1 cellular context compared by ENCODE assay signal in the genomic region with DNA sequence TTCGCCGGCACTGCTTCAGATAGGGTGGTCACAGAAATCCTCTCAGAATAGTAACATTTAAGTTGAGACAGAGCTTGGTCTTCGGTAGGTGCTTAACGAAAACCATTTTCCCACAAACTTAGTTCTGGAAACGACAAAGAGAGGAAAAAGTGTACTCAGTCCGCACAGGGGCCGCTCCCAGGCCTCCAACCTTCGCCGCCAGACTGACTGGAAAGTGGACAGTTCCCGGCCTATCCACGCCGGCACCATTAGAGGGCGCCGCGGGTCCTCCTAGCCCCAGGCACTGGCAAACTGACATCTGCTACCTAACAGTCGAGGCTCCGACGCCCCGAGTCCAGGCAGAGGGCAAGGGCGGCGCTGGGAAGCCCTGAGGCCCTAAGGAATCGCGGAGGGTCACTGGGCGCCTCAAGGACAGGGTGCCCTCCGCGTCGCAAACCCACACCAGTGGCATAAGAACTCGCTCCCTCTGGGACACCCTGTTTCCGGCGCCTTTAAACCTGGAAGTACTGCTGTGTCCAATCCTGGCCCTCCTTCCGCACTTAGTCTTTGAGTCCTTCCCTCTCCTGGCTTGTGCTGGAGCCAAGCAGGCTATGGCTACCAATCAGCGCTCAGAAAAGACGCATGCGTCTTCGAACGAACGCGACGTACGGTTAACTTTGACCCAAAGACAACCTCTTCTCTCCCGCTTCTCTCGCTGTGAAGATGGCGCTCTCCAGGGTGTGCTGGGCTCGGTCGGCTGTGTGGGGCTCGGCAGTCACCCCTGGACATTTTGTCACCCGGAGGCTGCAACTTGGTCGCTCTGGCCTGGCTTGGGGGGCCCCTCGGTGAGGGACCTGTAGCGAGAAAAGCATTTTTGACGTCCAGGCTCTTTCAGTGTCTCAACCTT.
TF ChIP-seq lines count a peak whose summit lies in the region.

LETMD1 (plus strand) TSS at position 673 of the 886 bp plus-strand sequence; CDS start at position 703, 30 bp downstream.

TF ChIP-seq in K562, 482 proteins besides CTCF, POLR2A, EP300 and RAD21 (continued from another document and continues in another):
- TF ChIP-seq ZNF23 (CRISPR knock-in tag; IDR thresholded peaks at IDR 0.05) (no peak), RNF219 (CRISPR knock-in tag; IDR thresholded peaks at IDR 0.05) (0 out of 2 replicates have a peak, but pooled peaks have one; percentile 30), SMARCA5 (IDR thresholded peaks at IDR 0.05) (no peak), ZBED1 (IDR thresholded peaks at IDR 0.05) (no peak), ZNF778 (CRISPR knock-in tag; IDR thresholded peaks at IDR 0.05) (no peak), NFYB (IDR thresholded peaks at IDR 0.05; ENCODE audit: extremely low read depth, insufficient read length) (peak; percentile 74), DPF2 (IDR thresholded peaks at IDR 0.05) (peak; percentile 1; the same call in 1 of the 2 replicates), SRSF7 (optimal IDR thresholded peaks at IDR 0.05; ENCODE audit: low read depth, low read length) (no peak), HNRNPL (IDR thresholded peaks at IDR 0.05; ENCODE audit: low read depth, low read length) (no peak), ZNF354B (CRISPR knock-in tag; IDR thresholded peaks at IDR 0.05) (no peak), ZBTB26 (CRISPR knock-in tag; IDR thresholded peaks at IDR 0.05) (no peak), ELF1 (tag; IDR thresholded peaks at IDR 0.05) (peak; percentile 93), STAT5A (IDR thresholded peaks at IDR 0.05; ENCODE audit: borderline replicate concordance, low read length) (no peak), ESRRA (IDR thresholded peaks at IDR 0.05; ENCODE audit: borderline replicate concordance, low read depth) (peak; percentile 91), RHOXF2B (CRISPR knock-in tag; conservative IDR thresholded peaks at IDR 0.05) (no peak), VEZF1 (CRISPR knock-in tag; IDR thresholded peaks at IDR 0.05) (peak; percentile 45), ILF3 (IDR thresholded peaks at IDR 0.05; ENCODE audit: borderline replicate concordance) (no peak), PCBP1 (IDR thresholded peaks at IDR 0.05; ENCODE audit: low read depth, low read length, poor library complexity, severe bottlenecking) (no peak), ZFPM2 (CRISPR knock-in tag; IDR thresholded peaks at IDR 0.05) (no peak), ZC3H8 (IDR thresholded peaks at IDR 0.05) (no peak), MCM2 (IDR thresholded peaks at IDR 0.05; ENCODE audit: low read depth) (no peak), TCF7L2 (IDR thresholded peaks at IDR 0.05; ENCODE audit: low read depth, low read length) (no peak), ZNF124 (CRISPR knock-in tag; IDR thresholded peaks at IDR 0.05) (no peak), GTF2A2 (tag; IDR thresholded peaks at IDR 0.05) (no peak), TARDBP (IDR thresholded peaks at IDR 0.05) (0 out of 2 replicates have a peak, but pooled peaks have one; percentile 54), CHD4 (IDR thresholded peaks at IDR 0.05; ENCODE audit: insufficient read depth, insufficient replicate concordance, low read depth, low read length, poor library complexity, severe bottlenecking) (no peak), NRF1 (conservative IDR thresholded peaks at IDR 0.05 in 1 of 2, IDR thresholded peaks at IDR 0.05 in 1 of 2) (peak; percentile 83 to 87), ARID4B (CRISPR knock-in tag; IDR thresholded peaks at IDR 0.05) (peak; percentile 85), KHSRP (IDR thresholded peaks at IDR 0.05) (no peak)
- TF ChIP-seq, protein P1, sequence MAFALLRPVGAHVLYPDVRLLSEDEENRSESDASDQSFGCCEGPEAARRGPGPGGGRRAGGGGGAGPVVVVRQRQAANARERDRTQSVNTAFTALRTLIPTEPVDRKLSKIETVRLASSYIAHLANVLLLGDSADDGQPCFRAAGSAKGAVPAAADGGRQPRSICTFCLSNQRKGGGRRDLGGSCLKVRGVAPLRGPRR (CRISPR knock-in tag; IDR thresholded peaks at IDR 0.05) = no peak
- TF ChIP-seq, protein P2, sequence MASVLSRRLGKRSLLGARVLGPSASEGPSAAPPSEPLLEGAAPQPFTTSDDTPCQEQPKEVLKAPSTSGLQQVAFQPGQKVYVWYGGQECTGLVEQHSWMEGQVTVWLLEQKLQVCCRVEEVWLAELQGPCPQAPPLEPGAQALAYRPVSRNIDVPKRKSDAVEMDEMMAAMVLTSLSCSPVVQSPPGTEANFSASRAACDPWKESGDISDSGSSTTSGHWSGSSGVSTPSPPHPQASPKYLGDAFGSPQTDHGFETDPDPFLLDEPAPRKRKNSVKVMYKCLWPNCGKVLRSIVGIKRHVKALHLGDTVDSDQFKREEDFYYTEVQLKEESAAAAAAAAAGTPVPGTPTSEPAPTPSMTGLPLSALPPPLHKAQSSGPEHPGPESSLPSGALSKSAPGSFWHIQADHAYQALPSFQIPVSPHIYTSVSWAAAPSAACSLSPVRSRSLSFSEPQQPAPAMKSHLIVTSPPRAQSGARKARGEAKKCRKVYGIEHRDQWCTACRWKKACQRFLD (CRISPR knock-in tag; IDR thresholded peaks at IDR 0.05) = peak; percentile 85
- TF ChIP-seq, protein P3, sequence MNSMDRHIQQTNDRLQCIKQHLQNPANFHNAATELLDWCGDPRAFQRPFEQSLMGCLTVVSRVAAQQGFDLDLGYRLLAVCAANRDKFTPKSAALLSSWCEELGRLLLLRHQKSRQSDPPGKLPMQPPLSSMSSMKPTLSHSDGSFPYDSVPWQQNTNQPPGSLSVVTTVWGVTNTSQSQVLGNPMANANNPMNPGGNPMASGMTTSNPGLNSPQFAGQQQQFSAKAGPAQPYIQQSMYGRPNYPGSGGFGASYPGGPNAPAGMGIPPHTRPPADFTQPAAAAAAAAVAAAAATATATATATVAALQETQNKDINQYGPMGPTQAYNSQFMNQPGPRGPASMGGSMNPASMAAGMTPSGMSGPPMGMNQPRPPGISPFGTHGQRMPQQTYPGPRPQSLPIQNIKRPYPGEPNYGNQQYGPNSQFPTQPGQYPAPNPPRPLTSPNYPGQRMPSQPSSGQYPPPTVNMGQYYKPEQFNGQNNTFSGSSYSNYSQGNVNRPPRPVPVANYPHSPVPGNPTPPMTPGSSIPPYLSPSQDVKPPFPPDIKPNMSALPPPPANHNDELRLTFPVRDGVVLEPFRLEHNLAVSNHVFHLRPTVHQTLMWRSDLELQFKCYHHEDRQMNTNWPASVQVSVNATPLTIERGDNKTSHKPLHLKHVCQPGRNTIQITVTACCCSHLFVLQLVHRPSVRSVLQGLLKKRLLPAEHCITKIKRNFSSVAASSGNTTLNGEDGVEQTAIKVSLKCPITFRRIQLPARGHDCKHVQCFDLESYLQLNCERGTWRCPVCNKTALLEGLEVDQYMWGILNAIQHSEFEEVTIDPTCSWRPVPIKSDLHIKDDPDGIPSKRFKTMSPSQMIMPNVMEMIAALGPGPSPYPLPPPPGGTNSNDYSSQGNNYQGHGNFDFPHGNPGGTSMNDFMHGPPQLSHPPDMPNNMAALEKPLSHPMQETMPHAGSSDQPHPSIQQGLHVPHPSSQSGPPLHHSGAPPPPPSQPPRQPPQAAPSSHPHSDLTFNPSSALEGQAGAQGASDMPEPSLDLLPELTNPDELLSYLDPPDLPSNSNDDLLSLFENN (IDR thresholded peaks at IDR 0.05; ENCODE audit: low read depth in 2 of 2, low read length in 2 of 2) = no peak
- TF ChIP-seq, protein P4, sequence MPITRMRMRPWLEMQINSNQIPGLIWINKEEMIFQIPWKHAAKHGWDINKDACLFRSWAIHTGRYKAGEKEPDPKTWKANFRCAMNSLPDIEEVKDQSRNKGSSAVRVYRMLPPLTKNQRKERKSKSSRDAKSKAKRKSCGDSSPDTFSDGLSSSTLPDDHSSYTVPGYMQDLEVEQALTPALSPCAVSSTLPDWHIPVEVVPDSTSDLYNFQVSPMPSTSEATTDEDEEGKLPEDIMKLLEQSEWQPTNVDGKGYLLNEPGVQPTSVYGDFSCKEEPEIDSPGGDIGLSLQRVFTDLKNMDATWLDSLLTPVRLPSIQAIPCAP (CRISPR knock-in tag; IDR thresholded peaks at IDR 0.05; ENCODE audit: borderline replicate concordance) = no peak
- TF ChIP-seq, protein P5, sequence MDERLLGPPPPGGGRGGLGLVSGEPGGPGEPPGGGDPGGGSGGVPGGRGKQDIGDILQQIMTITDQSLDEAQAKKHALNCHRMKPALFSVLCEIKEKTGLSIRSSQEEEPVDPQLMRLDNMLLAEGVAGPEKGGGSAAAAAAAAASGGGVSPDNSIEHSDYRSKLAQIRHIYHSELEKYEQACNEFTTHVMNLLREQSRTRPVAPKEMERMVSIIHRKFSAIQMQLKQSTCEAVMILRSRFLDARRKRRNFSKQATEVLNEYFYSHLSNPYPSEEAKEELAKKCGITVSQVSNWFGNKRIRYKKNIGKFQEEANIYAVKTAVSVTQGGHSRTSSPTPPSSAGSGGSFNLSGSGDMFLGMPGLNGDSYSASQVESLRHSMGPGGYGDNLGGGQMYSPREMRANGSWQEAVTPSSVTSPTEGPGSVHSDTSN (CRISPR knock-in tag; IDR thresholded peaks at IDR 0.05; ENCODE audit: low read depth) = no peak
- TF ChIP-seq, protein P5 (tag; conservative IDR thresholded peaks at IDR 0.05; ENCODE audit: low read depth) = no peak
- TF ChIP-seq, protein P6, sequence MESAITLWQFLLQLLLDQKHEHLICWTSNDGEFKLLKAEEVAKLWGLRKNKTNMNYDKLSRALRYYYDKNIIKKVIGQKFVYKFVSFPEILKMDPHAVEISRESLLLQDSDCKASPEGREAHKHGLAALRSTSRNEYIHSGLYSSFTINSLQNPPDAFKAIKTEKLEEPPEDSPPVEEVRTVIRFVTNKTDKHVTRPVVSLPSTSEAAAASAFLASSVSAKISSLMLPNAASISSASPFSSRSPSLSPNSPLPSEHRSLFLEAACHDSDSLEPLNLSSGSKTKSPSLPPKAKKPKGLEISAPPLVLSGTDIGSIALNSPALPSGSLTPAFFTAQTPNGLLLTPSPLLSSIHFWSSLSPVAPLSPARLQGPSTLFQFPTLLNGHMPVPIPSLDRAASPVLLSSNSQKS (CRISPR knock-in tag; IDR thresholded peaks at IDR 0.05) = no peak
